In genomic region chr4:87657525-87657924, GRCh38 we compare ENCODE assay signal across 16 cellular contexts. TPM values are rescaled to one million over a fixed set of nuclear protein-coding genes. Genes with fewer than 3 reads are reported as not detected.
DNase-seq lines count a peak whose midpoint lies in the region; ATAC-seq and TF ChIP-seq lines count a peak whose summit lies in the region.
"Had no signal": no experiment of that assay in that cellular context is flagged by ENCODE, and none has a peak within 500 bp of the region (broad histone marks: within the 10 kb centered on the region; RNA-seq: fewer than 3 reads in every experiment).

No MANE protein-coding gene starts in this region.

- H3K79me2 ChIP-seq in GM23248 (ENCODE audit: insufficient read depth), result no peaks in the 10 kb centered on the region

- H4K20me1 ChIP-seq in GM23248 (ENCODE audit: insufficient read depth), result no peaks in the 10 kb centered on the region

- in situ Hi-C loops in GM23248 (cut with MboI), result no loop called here

- H3K9ac ChIP-seq in GM23248, result no peak overlapping the region

- no peak for TF ChIP-seq CTCF in epithelial cell of esophagus (IDR thresholded peaks at IDR 0.05; ENCODE audit: insufficient read depth, low read depth, low read length, missing control alignments)

- no peak for ATAC-seq in GM19035 (IDR thresholded peaks at IDR 0.05; ENCODE audit: unreplicated experiment)
- ATAC-seq: heart left ventricle had no signal

- H3K27ac ChIP-seq in GM23248, result no peak overlapping the region
- H3K27ac ChIP-seq: heart left ventricle, left ventricle myocardium inferior, skin epidermis had no signal

- H3K4me3 ChIP-seq in GM23248 (no peak overlapping the region), epithelial cell of esophagus (ENCODE audit: low read length) (no peak overlapping the region)
- H3K4me3 ChIP-seq: heart left ventricle, left ventricle myocardium inferior, skin epidermis had no signal

- no peak overlapping the region for H2AFZ ChIP-seq in GM23248

- H3K4me1 ChIP-seq in GM23248 (ENCODE audit: insufficient read depth), result peaks cover 2% of the 10 kb centered on the region; the same call in 1 of the 2 replicates

- DNase-seq in GM23248 (peak; percentile 28), RKO (ENCODE audit: low spot score) (peak; percentile 52), epithelial cell of esophagus (ENCODE audit: low read depth) (peak; percentile 72), myocyte (ENCODE audit: low read depth) (peak; percentile 22), NCI-H2081 treated with DMSO at 0.1 percent for 48 hours (lab: John Stamatoyannopoulos, UW) (no peak), activated gamma-delta T cell (lab: John Stamatoyannopoulos, UW) (no peak), hippocampal formation (lab: John Stamatoyannopoulos, UW) (no peak)
- DNase-seq: activated CD8-positive, alpha-beta memory T cell treated with anti-CD3 and anti-CD28 coated beads, Interleukin-2, amount 50 U/mL, for 48 hours; activated naive CD8-positive, alpha-beta T cell treated with anti-CD3 and anti-CD28 coated beads for 36 hours; cortex of kidney; heart left ventricle; left ventricle myocardium inferior; NCI-H2081 had no signal

- no peaks in the 10 kb centered on the region for H3F3A ChIP-seq in GM23248 (ENCODE audit: insufficient read depth)

- 26 to 32% methylated on average over 3 of the region's 3 CpGs for WGBS in GM23248 (ENCODE audit: low coverage in 1 of 2, low lambda C conversion rate in 2 of 2, missing lambda C conversion rate in 2 of 2), 2 experiments

- no peak overlapping the region for H3K4me2 ChIP-seq in GM23248 (ENCODE audit: unreplicated experiment)

- no peaks in the 10 kb centered on the region for H3K9me3 ChIP-seq in GM23248 (ENCODE audit: low read depth)
- H3K9me3 ChIP-seq: heart left ventricle, left ventricle myocardium inferior had no signal

- no peaks in the 10 kb centered on the region for H3K9me2 ChIP-seq in GM23248 (ENCODE audit: insufficient read depth)

- H3K36me3 ChIP-seq in GM23248 (ENCODE audit: low read depth), result no peaks in the 10 kb centered on the region
- H3K36me3 ChIP-seq: heart left ventricle, left ventricle myocardium inferior had no signal

- 0 out of 2 replicates have a peak, but pooled peaks cover 4% of the 10 kb centered on the region for H3K27me3 ChIP-seq in GM23248 (replicated peaks; ENCODE audit: insufficient read depth)
- H3K27me3 ChIP-seq: heart left ventricle had no signal

RNA-seq across cellular contexts. Expression of gene DMP1, which starts 7.4 kb away (rescaled TPM):
- not detected in 2 replicates for total RNA-seq in GM23248 (2014; rRNA removed; shearing (Covaris generic))
- polyA plus RNA-seq in GM23248 (2016; fragmentation: Nextera tagmentation; extraction: Ambion mirVana), result not detected in 2 replicates
- 0.08 TPM in 1 of 2 replicates, not detected in the other for total RNA-seq in myocyte
- polyA plus RNA-seq in myocyte (2012), result not detected
- total RNA-seq: activated naive CD8-positive, alpha-beta T cell treated with anti-CD3 and anti-CD28 coated beads for 36 hours; heart left ventricle; left ventricle myocardium inferior had no signal
- polyA plus RNA-seq: CD14-positive monocyte, heart left ventricle had no signal

RNA-seq across cellular contexts. Expression of gene DSPP, which starts 49.2 kb away (rescaled TPM):
- total RNA-seq in GM23248 (2014; rRNA removed; shearing (Covaris generic)), result not detected in 2 replicates
- polyA plus RNA-seq in GM23248 (2016; fragmentation: Nextera tagmentation; extraction: Ambion mirVana), result not detected in 2 replicates
- not detected in 2 replicates for total RNA-seq in myocyte
- not detected for polyA plus RNA-seq in myocyte (2012)
- total RNA-seq: activated naive CD8-positive, alpha-beta T cell treated with anti-CD3 and anti-CD28 coated beads for 36 hours; heart left ventricle; left ventricle myocardium inferior had no signal
- polyA plus RNA-seq: CD14-positive monocyte, heart left ventricle had no signal

Comparison
In these comparisons a context has a peak if more than half of its experiments do, and no peak if none do; other contexts are left out.
1. DNase-seq: peak in GM23248 (single experiment), RKO (single experiment), epithelial cell of esophagus (single experiment) and myocyte (single experiment); none in NCI-H2081 treated with DMSO at 0.1 percent for 48 hours (single experiment), activated gamma-delta T cell (single experiment) and hippocampal formation (0 of 2).